In genomic region chr20:56631318-56631989, GRCh38 we compare ENCODE assay signal across 12 cellular contexts. TPM values are rescaled to one million over a fixed set of nuclear protein-coding genes. Genes with fewer than 3 reads are reported as not detected.
DNase-seq lines count a peak whose midpoint lies in the region; ATAC-seq and TF ChIP-seq lines count a peak whose summit lies in the region.
"Had no signal": no experiment of that assay in that cellular context is flagged by ENCODE, and none has a peak within 500 bp of the region (broad histone marks: within the 10 kb centered on the region; RNA-seq: fewer than 3 reads in every experiment).

No MANE protein-coding gene starts in this region.

- no peak overlapping the region for H2AFZ ChIP-seq in PC-9

- no peaks in the 10 kb centered on the region for H3K9me3 ChIP-seq in PC-9 (ENCODE audit: insufficient read depth, low read depth)

- H3K27ac Mint-ChIP-seq in osteocyte (ENCODE audit: unreplicated experiment), result peak overlapping the region; percentile 86

- no peak overlapping the region for H3K27ac ChIP-seq in PC-9

- H3K27me3 Mint-ChIP-seq in osteocyte (ENCODE audit: unreplicated experiment), result no peaks in the 10 kb centered on the region

- CTCF ChIA-PET in PC-9 (lab: Charles Lee), result no interaction called here

- H3K4me3 Mint-ChIP-seq in osteocyte (ENCODE audit: unreplicated experiment), result peak overlapping the region; percentile 92

- no peak for ATAC-seq in GM18517 (IDR thresholded peaks at IDR 0.05; ENCODE audit: unreplicated experiment)
- ATAC-seq: GM12878 had no signal

- H3K36me3 Mint-ChIP-seq in osteocyte (ENCODE audit: unreplicated experiment), result peaks cover 48% of the 10 kb centered on the region
- H3K36me3 Mint-ChIP-seq: CD8-positive, alpha-beta memory T cell had no signal

- H3K4me3 ChIP-seq in PC-9 (peak overlapping the region; percentile 100; the same call in 1 of the 2 replicates), fibroblast of mammary gland (ENCODE audit: control insufficient read depth, low read depth, low read length) (peak overlapping the region; percentile 2)
- H3K4me3 ChIP-seq: GM12878 had no signal

- H3K4me1 ChIP-seq in PC-9 (replicated peaks; ENCODE audit: insufficient read depth), result peaks cover 48% of the 10 kb centered on the region

- TF ChIP-seq CTCF in PC-9 (conservative IDR thresholded peaks at IDR 0.05) (no peak), fibroblast of mammary gland (conservative IDR thresholded peaks at IDR 0.05; ENCODE audit: control insufficient read depth, insufficient read depth, low read depth, low read length) (no peak), osteocyte (IDR thresholded peaks at IDR 0.05) (no peak)

- H3K9me2 ChIP-seq in PC-9 (ENCODE audit: insufficient read depth), result no peaks in the 10 kb centered on the region

- intact Hi-C loops in PC-9 (cut with micrococcal nuclease; ENCODE audit: unreplicated experiment), result loop anchor here (2.0 kb wide), 1 partner anchor 157 kb away; no protein-coding TSS in a partner anchor

- peaks cover 38% of the 10 kb centered on the region for H3K36me3 ChIP-seq in PC-9 (ENCODE audit: low read depth)

- H3K27me3 ChIP-seq in PC-9 (ENCODE audit: insufficient read depth, low read depth), result no peaks in the 10 kb centered on the region

- peaks cover 10% of the 10 kb centered on the region for H4K20me1 ChIP-seq in PC-9 (ENCODE audit: insufficient read depth)

- no peaks in the 10 kb centered on the region for H3K9me3 Mint-ChIP-seq in osteocyte (ENCODE audit: unreplicated experiment)

- no TSS peak for BruUV-seq in PC-9 (replicated peaks; lab: Mats Ljungman, UMichigan)

- peaks cover 12% of the 10 kb centered on the region; the same call in 1 of the 2 replicates for H3F3A ChIP-seq in PC-9 (ENCODE audit: insufficient read depth, low read depth)

- peaks cover 96% of the 10 kb centered on the region for H3K79me2 ChIP-seq in PC-9 (ENCODE audit: low read depth)

- peak overlapping the region; percentile 99 for H3K4me2 ChIP-seq in PC-9

- H3K4me1 Mint-ChIP-seq in osteocyte (ENCODE audit: unreplicated experiment), result peaks cover 66% of the 10 kb centered on the region

- POLR2A ChIA-PET in PC-9 (lab: Charles Lee; ENCODE audit: unreplicated experiment), result no interaction called here

- DNase-seq in EH (ENCODE audit: low read depth), result peak; percentile 27
- peak in 1 of 2 experiments; percentile 21 for DNase-seq in PC-9
- DNase-seq in fibroblast of mammary gland (ENCODE audit: low read depth), result no peak
- DNase-seq in osteocyte (ENCODE audit: extremely low spot score, unreplicated experiment), result no peak
- no peak for DNase-seq in stimulated activated naive CD4-positive, alpha-beta T cell treated with Interleukin-2 at 50 U/mL for 16 hours (lab: John Stamatoyannopoulos, UW)
- DNase-seq in H4 (ENCODE audit: low spot score), result no peak
- DNase-seq in HUDEP-2 (lab: John Stamatoyannopoulos, UW; ENCODE audit: unreplicated experiment in 76 of 76), result no peak
- DNase-seq: CD8-positive, alpha-beta memory T cell; occipital lobe; stimulated activated CD4-positive, alpha-beta T cell treated with anti-CD3 and anti-CD28 coated beads, Interleukin-4, amount 100 ng/mL, for 24 hours had no signal

RNA-seq across cellular contexts. Expression of gene TFAP2C, which starts 2.3 kb away (rescaled TPM):
- 27.8 and 34.8 TPM in 2 replicates for total RNA-seq in PC-9 (2021)
- total RNA-seq in osteocyte, result 92.9 and 97.8 TPM in 2 replicates
- total RNA-seq in H4 (2014; rRNA removed; shearing (Covaris generic)), result 6.2 and 7.2 TPM in 2 replicates
- total RNA-seq: CD8-positive, alpha-beta memory T cell; GM12878 had no signal
